13 cellular contexts compared by ENCODE assay signal in genomic region chr11:99534812-99535211, GRCh38.
DNase-seq lines count a peak whose midpoint lies in the region; ATAC-seq and TF ChIP-seq lines count a peak whose summit lies in the region.
"Had no signal": no experiment of that assay in that cellular context is flagged by ENCODE, and none has a peak within 500 bp of the region (broad histone marks: within the 10 kb centered on the region; RNA-seq: fewer than 3 reads in every experiment).

No MANE protein-coding gene starts in this region.

- no TSS peak for BruUV-seq in MCF 10A (replicated peaks; lab: Mats Ljungman, UMichigan)

- H3K27ac Mint-ChIP-seq in MCF 10A (ENCODE audit: low read depth, unreplicated experiment), result no peak overlapping the region
- no peak overlapping the region for H3K27ac Mint-ChIP-seq in activated CD4-positive, alpha-beta T cell treated with anti-CD3 and anti-CD28 coated beads, Interleukin-2, amount 10 ng/mL, durations not matched to agents 7 days and 5 days
- H3K27ac Mint-ChIP-seq: activated CD4-positive, alpha-beta T cell treated with anti-CD3 and anti-CD28 coated beads, Interleukin-2, amount 10 ng/mL, durations not matched to agents 24 days and 14 days; T-helper 1 cell treated with Interleukin-12 subunit alpha and Interleukin-12 subunit beta and Interleukin-4 antibody, amounts not matched to agents 30 μg/mL and 1 μg/mL, for 36 hours had no signal

- H3K27ac ChIP-seq in breast epithelium, result no peak overlapping the region
- H3K27ac ChIP-seq: ascending aorta, tibial nerve had no signal

- no peaks in the 10 kb centered on the region for H3K36me3 Mint-ChIP-seq in MCF 10A (ENCODE audit: insufficient read depth, unreplicated experiment)
- H3K36me3 Mint-ChIP-seq in activated CD4-positive, alpha-beta T cell treated with anti-CD3 and anti-CD28 coated beads, Interleukin-2, amount 10 ng/mL, durations not matched to agents 7 days and 5 days (ENCODE audit: low read depth), result no peaks in the 10 kb centered on the region

- H3K27me3 ChIP-seq in breast epithelium, result no peaks in the 10 kb centered on the region
- H3K27me3 ChIP-seq: ascending aorta, tibial nerve had no signal

- POLR2A ChIA-PET in MCF 10A (lab: Yijun Ruan, JAX), result no interaction called here
- POLR2A ChIA-PET in activated CD4-positive, alpha-beta T cell treated with anti-CD3 and anti-CD28 coated beads, Interleukin-2, amount 10 ng/mL, durations not matched to agents 7 days and 5 days (lab: Charles Lee), result no interaction called here

- H3K9me3 ChIP-seq in breast epithelium, result no peaks in the 10 kb centered on the region
- H3K9me3 ChIP-seq: ascending aorta, tibial nerve had no signal

- peaks cover 85% of the 10 kb centered on the region for H3K27me3 Mint-ChIP-seq in MCF 10A (ENCODE audit: insufficient read depth, unreplicated experiment)
- H3K27me3 Mint-ChIP-seq in activated CD4-positive, alpha-beta T cell treated with anti-CD3 and anti-CD28 coated beads, Interleukin-2, amount 10 ng/mL, durations not matched to agents 7 days and 5 days, result no peaks in the 10 kb centered on the region
- H3K27me3 Mint-ChIP-seq: activated CD4-positive, alpha-beta T cell treated with anti-CD3 and anti-CD28 coated beads, Interleukin-2, amount 10 ng/mL, durations not matched to agents 24 days and 14 days had no signal

- no peaks in the 10 kb centered on the region for H3K4me1 Mint-ChIP-seq in MCF 10A (ENCODE audit: insufficient read depth, unreplicated experiment)
- H3K4me1 Mint-ChIP-seq in activated CD4-positive, alpha-beta T cell treated with anti-CD3 and anti-CD28 coated beads, Interleukin-2, amount 10 ng/mL, durations not matched to agents 7 days and 5 days, result no peaks in the 10 kb centered on the region
- H3K4me1 Mint-ChIP-seq: activated CD4-positive, alpha-beta T cell treated with anti-CD3 and anti-CD28 coated beads, Interleukin-2, amount 10 ng/mL, durations not matched to agents 24 days and 14 days had no signal

- TF ChIP-seq POLR2A in breast epithelium (IDR thresholded peaks at IDR 0.05), result no peak

- TF ChIP-seq CTCF in MCF 10A (IDR thresholded peaks at IDR 0.05; ENCODE audit: unreplicated experiment) (no peak), breast epithelium (IDR thresholded peaks at IDR 0.05) (no peak)

- intact Hi-C loops in MCF 10A (cut with micrococcal nuclease) (no loop called here), breast epithelium (cut with DNase I; ENCODE audit: low total_unique reads) (no loop called here)

- H3K4me3 Mint-ChIP-seq in MCF 10A (ENCODE audit: unreplicated experiment), result no peak overlapping the region
- H3K4me3 Mint-ChIP-seq in activated CD4-positive, alpha-beta T cell treated with anti-CD3 and anti-CD28 coated beads, Interleukin-2, amount 10 ng/mL, durations not matched to agents 7 days and 5 days, result no peak overlapping the region
- H3K4me3 Mint-ChIP-seq: activated CD4-positive, alpha-beta T cell treated with anti-CD3 and anti-CD28 coated beads, Interleukin-2, amount 10 ng/mL, durations not matched to agents 24 days and 14 days; T-helper 1 cell treated with Interleukin-12 subunit alpha and Interleukin-12 subunit beta and Interleukin-4 antibody, amounts not matched to agents 30 μg/mL and 1 μg/mL, for 36 hours had no signal

- H3K4me1 ChIP-seq in breast epithelium, result no peaks in the 10 kb centered on the region
- H3K4me1 ChIP-seq: ascending aorta, tibial nerve had no signal

- DNase-seq in MCF 10A (ENCODE audit: unreplicated experiment) (peak; percentile 28), breast epithelium (ENCODE audit: low spot score in 2 of 2) (no peak), HS-5 (ENCODE audit: low read depth) (peak; percentile 41), SHP77 (lab: John Stamatoyannopoulos, UW) (no peak), SHP77 treated with DMSO at 0.1 percent for 48 hours (lab: John Stamatoyannopoulos, UW) (no peak)
- no peak for DNase-seq in stimulated activated naive CD8-positive, alpha-beta T cell treated with anti-CD3 and anti-CD28 coated beads, Interleukin-15, Interleukin-2, amounts not matched to agents 100 U/mL and 50 U/mL, for 24 hours
- DNase-seq in activated CD4-positive, alpha-beta T cell treated with anti-CD3 and anti-CD28 coated beads, Interleukin-2, amount 10 ng/mL, durations not matched to agents 7 days and 5 days, result no peak
- DNase-seq: activated CD4-positive, alpha-beta T cell treated with anti-CD3 and anti-CD28 coated beads, Interleukin-2, amount 10 ng/mL, durations not matched to agents 24 days and 14 days; COR-L47 had no signal

- H3K36me3 ChIP-seq in breast epithelium, result no peaks in the 10 kb centered on the region
- H3K36me3 ChIP-seq: ascending aorta, tibial nerve had no signal

- no peak overlapping the region for H3K4me3 ChIP-seq in breast epithelium
- H3K4me3 ChIP-seq: ascending aorta, tibial nerve had no signal

- ATAC-seq in HG02970 (IDR thresholded peaks at IDR 0.05; ENCODE audit: low FRiP score, unreplicated experiment), result peak; percentile 51
- no peak for ATAC-seq in stimulated activated naive CD8-positive, alpha-beta T cell treated with anti-CD3 and anti-CD28 coated beads, Interleukin-15, Interleukin-2, amounts not matched to agents 100 U/mL and 50 U/mL, for 24 hours

- no peaks in the 10 kb centered on the region for H3K9me3 Mint-ChIP-seq in MCF 10A (ENCODE audit: unreplicated experiment)
- peaks cover 6% of the 10 kb centered on the region for H3K9me3 Mint-ChIP-seq in activated CD4-positive, alpha-beta T cell treated with anti-CD3 and anti-CD28 coated beads, Interleukin-2, amount 10 ng/mL, durations not matched to agents 7 days and 5 days
- H3K9me3 Mint-ChIP-seq: activated CD4-positive, alpha-beta T cell treated with anti-CD3 and anti-CD28 coated beads, Interleukin-2, amount 10 ng/mL, durations not matched to agents 24 days and 14 days had no signal

- CTCF ChIA-PET in MCF 10A (lab: Yijun Ruan, JAX), result no interaction called here
- CTCF ChIA-PET in activated CD4-positive, alpha-beta T cell treated with anti-CD3 and anti-CD28 coated beads, Interleukin-2, amount 10 ng/mL, durations not matched to agents 7 days and 5 days (lab: Charles Lee), result no interaction called here

Comparison
In these comparisons a context has a peak if more than half of its experiments do, and no peak if none do; other contexts are left out.
1. DNase-seq: peak in MCF 10A (single experiment) and HS-5 (single experiment); none in breast epithelium (0 of 2), SHP77 (0 of 2), stimulated activated naive CD8-positive, alpha-beta T cell treated with anti-CD3 and anti-CD28 coated beads, Interleukin-15, Interleukin-2, amounts not matched to agents 100 U/mL and 50 U/mL, for 24 hours (single experiment), activated CD4-positive, alpha-beta T cell treated with anti-CD3 and anti-CD28 coated beads, Interleukin-2, amount 10 ng/mL, durations not matched to agents 7 days and 5 days (single experiment) and SHP77 treated with DMSO at 0.1 percent for 48 hours (single experiment).